Comparison of ENCODE assay signal across 12 cellular contexts in genomic region chr1:16174886-16175598, GRCh38. TPM values are rescaled to one million over a fixed set of nuclear protein-coding genes. Genes with fewer than 3 reads are reported as not detected.
DNase-seq lines count a peak whose midpoint lies in the region; ATAC-seq and TF ChIP-seq lines count a peak whose summit lies in the region.
"Had no signal": no experiment of that assay in that cellular context is flagged by ENCODE, and none has a peak within 500 bp of the region (broad histone marks: within the 10 kb centered on the region; RNA-seq: fewer than 3 reads in every experiment).

No MANE protein-coding gene starts in this region.

- POLR2A ChIA-PET in naive thymus-derived CD4-positive, alpha-beta T cell (lab: Charles Lee) = no interaction called here

- no peaks in the 10 kb centered on the region for H3K9me3 Mint-ChIP-seq in nephron
- no peaks in the 10 kb centered on the region for H3K9me3 Mint-ChIP-seq in naive thymus-derived CD4-positive, alpha-beta T cell

- H3K9me3 ChIP-seq in RWPE2 (ENCODE audit: severe bottlenecking) = no peaks in the 10 kb centered on the region
- H3K9me3 ChIP-seq in ectodermal cell (ENCODE audit: control insufficient read depth, low read length) = no peaks in the 10 kb centered on the region
- no peaks in the 10 kb centered on the region for H3K9me3 ChIP-seq in transverse colon
- H3K9me3 ChIP-seq in naive thymus-derived CD4-positive, alpha-beta T cell (ENCODE audit: control insufficient read depth in 2 of 3, low read length in 3 of 3) = no peaks in the 10 kb centered on the region

- H3K4me3 ChIP-seq in RWPE2 (ENCODE audit: severe bottlenecking) = no peak overlapping the region
- H3K4me3 ChIP-seq in ectodermal cell (ENCODE audit: insufficient read depth, low read depth, low read length) = no peak overlapping the region
- H3K4me3 ChIP-seq in transverse colon = no peak overlapping the region
- H3K4me3 ChIP-seq in naive thymus-derived CD4-positive, alpha-beta T cell (ENCODE audit: low read length) = no peak overlapping the region

- H3K4me1 ChIP-seq in RWPE2 (ENCODE audit: insufficient read depth, poor library complexity, severe bottlenecking) (peaks cover 54% of the 10 kb centered on the region), ectodermal cell (ENCODE audit: control insufficient read depth, insufficient read depth, low read length) (peaks cover 28% of the 10 kb centered on the region), transverse colon (peaks cover 37 to 77% (median 60%) of the 10 kb centered on the region in 4 donors)
- no peaks in the 10 kb centered on the region for H3K4me1 ChIP-seq in naive thymus-derived CD4-positive, alpha-beta T cell (ENCODE audit: control insufficient read depth in 2 of 2, insufficient read depth in 2 of 2, low read length in 2 of 2)

- peaks cover 37% of the 10 kb centered on the region for H3K4me1 Mint-ChIP-seq in nephron
- H3K4me1 Mint-ChIP-seq in naive thymus-derived CD4-positive, alpha-beta T cell = peaks cover 0 to 5% (median 3%) of the 10 kb centered on the region in 7 donors

- no peaks in the 10 kb centered on the region for H3K36me3 Mint-ChIP-seq in nephron (ENCODE audit: low read depth)
- no peaks in the 10 kb centered on the region for H3K36me3 Mint-ChIP-seq in naive thymus-derived CD4-positive, alpha-beta T cell

- no peaks in the 10 kb centered on the region for H3K36me3 ChIP-seq in RWPE2 (ENCODE audit: low read depth)
- no peaks in the 10 kb centered on the region for H3K36me3 ChIP-seq in ectodermal cell (ENCODE audit: control insufficient read depth, insufficient read depth, low read length)
- no peaks in the 10 kb centered on the region for H3K36me3 ChIP-seq in transverse colon
- H3K36me3 ChIP-seq in naive thymus-derived CD4-positive, alpha-beta T cell (ENCODE audit: control insufficient read depth in 2 of 3, insufficient read depth in 3 of 3, low read length in 3 of 3) = no peaks in the 10 kb centered on the region

- TF ChIP-seq EP300 in transverse colon (IDR thresholded peaks at IDR 0.05; ENCODE audit: low read depth) = no peak

- H3K27me3 Mint-ChIP-seq in nephron (ENCODE audit: low read depth) = peaks cover 17% of the 10 kb centered on the region
- peaks cover 0 to 11% (median 0%) of the 10 kb centered on the region in 5 donors for H3K27me3 Mint-ChIP-seq in naive thymus-derived CD4-positive, alpha-beta T cell

- WGBS in ectodermal cell, 2 experiments = 59 to 61% methylated on average over 20 to 22 of the region's 22 CpGs
- WGBS in transverse colon (ENCODE audit: low coverage in 1 of 2), 2 donors = 71% methylated on average over 17 of the region's 22 CpGs; no CpG with 5 or more reads in 1 of the 2 donors

- peak overlapping the region; percentile 98 to 99 (median 99) for H3K27ac Mint-ChIP-seq in nephron
- no peak overlapping the region for H3K27ac Mint-ChIP-seq in naive thymus-derived CD4-positive, alpha-beta T cell

- no peak for TF ChIP-seq POLR2A in transverse colon (IDR thresholded peaks at IDR 0.05)

- peak overlapping the region; percentile 98 for H3K27ac ChIP-seq in RWPE2 (ENCODE audit: poor library complexity, severe bottlenecking)
- H3K27ac ChIP-seq in ectodermal cell (ENCODE audit: insufficient read depth, low read depth, low read length, poor library complexity, severe bottlenecking) = peak overlapping the region; percentile 52
- peak overlapping the region; percentile 81 to 90 (median 85) for H3K27ac ChIP-seq in transverse colon
- H3K27ac ChIP-seq in naive thymus-derived CD4-positive, alpha-beta T cell (ENCODE audit: low read depth, low read length) = no peak overlapping the region
- H3K27ac ChIP-seq: KMS-11 had no signal

- DNase-seq in RWPE2 (ENCODE audit: low spot score) = no peak
- no peak for DNase-seq in transverse colon
- DNase-seq in naive thymus-derived CD4-positive, alpha-beta T cell = no peak
- DNase-seq in NCI-H774 (lab: John Stamatoyannopoulos, UW) = no peak
- no peak for DNase-seq in occipital lobe (lab: John Stamatoyannopoulos, UW)
- DNase-seq: activated CD4-positive, alpha-beta T cell treated with anti-CD3 and anti-CD28 coated beads for 4 hours; activated gamma-delta T cell treated with Interleukin-2 at 50 U/mL for 16 hours; DND-41; NCI-H2171 had no signal

- no peak for ATAC-seq in RWPE2 (ENCODE audit: low read depth)
- ATAC-seq in naive thymus-derived CD4-positive, alpha-beta T cell = no peak

- intact Hi-C loops in transverse colon (cut with DNase I; ENCODE audit: low total_unique reads) = no loop called here
- intact Hi-C loops in naive thymus-derived CD4-positive, alpha-beta T cell (cut with micrococcal nuclease) = no loop called here

- TF ChIP-seq CTCF in RWPE2 (IDR thresholded peaks at IDR 0.05; ENCODE audit: poor library complexity, severe bottlenecking) (no peak), nephron (IDR thresholded peaks at IDR 0.05; ENCODE audit: unreplicated experiment in 3 of 3) (no peak), transverse colon (IDR thresholded peaks at IDR 0.05) (no peak)

- H3K4me3 Mint-ChIP-seq in nephron = peak overlapping the region in 1 of 3 experiments; percentile 37
- no peak overlapping the region for H3K4me3 Mint-ChIP-seq in naive thymus-derived CD4-positive, alpha-beta T cell

- in situ Hi-C loops in transverse colon (cut with MboI; ENCODE audit: low pct_ligation_motif_present in 1 of 4, low pct_unique_long_range_greater_than_20kb in 1 of 4, low sequenced_read_pairs in 3 of 4) = no loop called here

- CTCF ChIA-PET in naive thymus-derived CD4-positive, alpha-beta T cell (lab: Charles Lee) = interaction anchor here (0.7 kb wide), 1 partner anchor 96 kb away, joined by 3 read pairs; no protein-coding TSS in a partner anchor

- H3K27me3 ChIP-seq in RWPE2 (ENCODE audit: insufficient read depth, poor library complexity, severe bottlenecking) (no peaks in the 10 kb centered on the region), ectodermal cell (ENCODE audit: control insufficient read depth, insufficient read depth, low read length, poor library complexity, severe bottlenecking) (no peaks in the 10 kb centered on the region), transverse colon (no peaks in the 10 kb centered on the region)
- no peaks in the 10 kb centered on the region for H3K27me3 ChIP-seq in naive thymus-derived CD4-positive, alpha-beta T cell (ENCODE audit: control insufficient read depth in 2 of 2, insufficient read depth in 2 of 2, low read length in 2 of 2)

RNA-seq across cellular contexts. Expression of gene EPHA2, which starts 19.2 kb away (rescaled TPM):
- 28.0 TPM for polyA plus RNA-seq in ectodermal cell (2013, experiment 1 of 4)
- polyA plus RNA-seq in ectodermal cell (2013, experiment 2 of 4) = 24.0 TPM
- polyA plus RNA-seq in ectodermal cell (2013, experiment 3 of 4) = 17.4 TPM
- polyA plus RNA-seq in ectodermal cell (2013, experiment 4 of 4) = 17.6 TPM
- 10 to 100 TPM in 3 of 4 donors, 1 to 10 TPM in 1; 2.6 to 68.8 (median 30.5) TPM for total RNA-seq in transverse colon
- total RNA-seq in naive thymus-derived CD4-positive, alpha-beta T cell = under 1 TPM in 2 of 5 experiments, not detected in 3; 0.59 to 0.61 TPM
- under 1 TPM in 1 of 2 donors, not detected in 1; 0.30 TPM for polyA plus RNA-seq in naive thymus-derived CD4-positive, alpha-beta T cell
- 1.1 TPM for total RNA-seq in occipital lobe

RNA-seq across cellular contexts. Expression of gene ARHGEF19, which starts 37.4 kb away (rescaled TPM):
- 19.8 TPM for polyA plus RNA-seq in ectodermal cell (2013, experiment 1 of 4)
- 22.4 TPM for polyA plus RNA-seq in ectodermal cell (2013, experiment 2 of 4)
- polyA plus RNA-seq in ectodermal cell (2013, experiment 3 of 4) = 14.9 TPM
- 15.8 TPM for polyA plus RNA-seq in ectodermal cell (2013, experiment 4 of 4)
- total RNA-seq in transverse colon = 10 to 100 TPM in 2 of 4 donors, 1 to 10 TPM in 2; 5.7 to 46.8 (median 10.8) TPM
- 10 to 100 TPM in 3 of 5 experiments, 1 to 10 TPM in 2; 8.8 to 12.4 (median 10.5) TPM for total RNA-seq in naive thymus-derived CD4-positive, alpha-beta T cell
- polyA plus RNA-seq in naive thymus-derived CD4-positive, alpha-beta T cell = 1 to 10 TPM; 5.1 to 9.0 TPM
- total RNA-seq in occipital lobe = 0.16 TPM

Comparison
In these comparisons a context has a peak if more than half of its experiments do, and no peak if none do; other contexts are left out.
1. H3K27ac Mint-ChIP-seq: peak in nephron (3 of 3); none in naive thymus-derived CD4-positive, alpha-beta T cell (0 of 9).